22 cellular contexts compared by ENCODE assay signal in the genomic region with DNA sequence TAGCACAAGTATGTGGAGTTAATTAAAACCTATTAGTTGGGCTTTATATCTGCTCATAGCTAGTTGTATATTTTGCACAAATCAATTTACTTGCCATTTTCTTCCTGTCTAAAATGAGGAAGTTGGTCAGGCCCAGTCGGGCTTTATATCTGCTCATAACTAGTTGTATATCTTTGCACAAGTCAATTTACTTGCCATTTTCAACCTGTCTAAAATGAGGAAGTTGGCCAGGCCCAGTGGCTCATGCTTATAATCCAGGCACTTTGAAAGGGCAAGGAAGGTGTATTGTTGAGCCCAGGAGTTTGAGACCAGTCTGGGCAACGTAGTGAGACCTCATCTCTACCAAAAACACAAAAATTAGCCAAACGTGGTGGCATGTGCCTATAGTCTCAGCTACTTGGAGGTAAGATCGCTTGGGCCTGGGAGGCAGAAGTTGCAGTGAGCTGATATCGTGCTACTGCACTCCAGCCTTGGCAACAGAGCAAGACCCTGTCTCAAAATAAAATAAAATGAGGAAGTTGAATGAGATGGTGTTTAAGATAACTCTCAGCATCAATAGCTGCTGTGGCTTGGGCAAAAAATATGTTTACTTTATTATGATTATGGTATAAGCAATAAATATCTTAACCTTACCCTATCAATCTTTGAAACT.
DNase-seq lines count a peak whose midpoint lies in the region; ATAC-seq, FAIRE-seq and TF ChIP-seq lines count a peak whose summit lies in the region.
"Had no signal": no experiment of that assay in that cellular context is flagged by ENCODE, and none has a peak within 500 bp of the region (broad histone marks: within the 10 kb centered on the region; RNA-seq: fewer than 3 reads in every experiment).

No MANE protein-coding gene starts in this region.

- BruUV-seq in GM12878 (replicated peaks; lab: Mats Ljungman, UMichigan): no TSS peak

- no peaks in the 10 kb centered on the region for H4K20me1 ChIP-seq in GM12878 (ENCODE audit: control insufficient read depth, insufficient read depth)

- RAD21 ChIA-PET in GM12878 (lab: Charles Lee; ENCODE audit: unreplicated experiment): no interaction called here

- SMC1A ChIA-PET in GM12878 (lab: Charles Lee; ENCODE audit: uncharacterized antibody, unreplicated experiment): interaction anchor here (0.6 kb wide), 2 partner anchors 443 to 1451 kb away, joined by 3 read pairs; no protein-coding TSS in a partner anchor

- in situ Hi-C loops in KBM-7 (cut with MboI; ENCODE audit: low pct_unique_long_range_greater_than_20kb, low sequenced_read_pairs) (no loop called here), GM12878 (cut with MboI) (no loop called here), GM13977 (cut with MboI; ENCODE audit: low pct_unique_long_range_greater_than_20kb, low sequenced_read_pairs, unreplicated experiment) (no loop called here)

- H3K4me3 ChIP-seq in NB4 (ENCODE audit: low read depth, low read length) (no peak overlapping the region), GM12878 (no peak overlapping the region), lower lobe of right lung (no peak overlapping the region), testis (no peak overlapping the region)
- H3K4me3 ChIP-seq: SJCRH30 had no signal

- TF ChIP-seq CTCF in NB4 (IDR thresholded peaks at IDR 0.05; ENCODE audit: low read depth, low read length) (no peak), GM12878 (IDR thresholded peaks at IDR 0.05 in 2 of 3, conservative IDR thresholded peaks at IDR 0.05 in 1 of 3; ENCODE audit: control insufficient read depth in 2 of 3, extremely low read depth in 1 of 3, insufficient read depth in 1 of 3, low read depth in 3 of 3, low read length in 3 of 3) (no peak), lower lobe of right lung (IDR thresholded peaks at IDR 0.05) (no peak), testis (IDR thresholded peaks at IDR 0.05) (no peak), GM13977 (IDR thresholded peaks at IDR 0.05; ENCODE audit: extremely low read depth, insufficient read depth, missing control alignments) (no peak)

- TF ChIP-seq RAD21 in GM12878 (IDR thresholded peaks at IDR 0.05; ENCODE audit: insufficient read depth, low read depth, low read length): no peak

- TF ChIP-seq POLR2A in NB4 (IDR thresholded peaks at IDR 0.05; ENCODE audit: extremely low read depth, insufficient read length) (no peak), GM12878 (IDR thresholded peaks at IDR 0.05; ENCODE audit: low read depth, low read length) (no peak), testis (IDR thresholded peaks at IDR 0.05) (no peak)

- H3K79me2 ChIP-seq in GM12878 (ENCODE audit: control insufficient read depth, insufficient read depth, low read length): no peaks in the 10 kb centered on the region

- H3K36me3 ChIP-seq in GM12878 (ENCODE audit: control insufficient read depth in 2 of 2, insufficient read depth in 2 of 2, low read length in 1 of 2) (no peaks in the 10 kb centered on the region), lower lobe of right lung (no peaks in the 10 kb centered on the region), testis (ENCODE audit: low read depth, missing control alignments) (no peaks in the 10 kb centered on the region)
- H3K36me3 ChIP-seq: SJCRH30 had no signal

- CTCF ChIA-PET in GM12878 (lab: Yijun Ruan, JAX): no interaction called here

- no peak overlapping the region for H3K9ac ChIP-seq in GM12878 (ENCODE audit: control insufficient read depth, insufficient read depth, low read length)

- H3K4me2 ChIP-seq in GM12878 (ENCODE audit: control insufficient read depth, insufficient read depth): no peak overlapping the region

- intact Hi-C loops in GM12878 (cut with micrococcal nuclease; ENCODE audit: unreplicated experiment) (no loop called here), lower lobe of right lung (cut with DNase I) (no loop called here), testis (cut with DNase I; ENCODE audit: low total_unique reads) (no loop called here)

- no peak for FAIRE-seq in GM12878 (lab: Jason Lieb, UNC)
- FAIRE-seq: GM12892, H54, HepG2 had no signal

- ATAC-seq in GM12878 (peak; percentile 34; the same call in 2 of the 3 replicates), lower lobe of right lung (no peak)
- ATAC-seq: HepG2, PC-3 had no signal

- TF ChIP-seq EP300 in GM12878 (IDR thresholded peaks at IDR 0.05; ENCODE audit: borderline replicate concordance in 1 of 2, control insufficient read depth in 1 of 2, low read depth in 2 of 2, low read length in 2 of 2): no peak

- H3K27ac ChIP-seq in GM12878 (ENCODE audit: control insufficient read depth, insufficient read depth) (no peak overlapping the region), lower lobe of right lung (no peak overlapping the region), testis (no peak overlapping the region)
- H3K27ac ChIP-seq: SJCRH30 had no signal

- H3K9me3 ChIP-seq in GM12878 (replicated peaks; ENCODE audit: control insufficient read depth, insufficient read depth, low read length) (no peaks in the 10 kb centered on the region), lower lobe of right lung (no peaks in the 10 kb centered on the region), testis (no peaks in the 10 kb centered on the region)
- H3K9me3 ChIP-seq: SJCRH30 had no signal

- 1% methylated on average over 5 of the region's 5 CpGs for WGBS in GM12878 (ENCODE audit: insufficient coverage, insufficient replicate concordance, low lambda C conversion rate, missing lambda C conversion rate)
- WGBS in testis, 2 donors: 77 to 89% methylated on average over 5 of the region's 5 CpGs

- no peaks in the 10 kb centered on the region for H3K4me1 ChIP-seq in GM12878 (ENCODE audit: control insufficient read depth, insufficient read depth, low read length)
- H3K4me1 ChIP-seq in lower lobe of right lung: no peaks in the 10 kb centered on the region
- no peaks in the 10 kb centered on the region for H3K4me1 ChIP-seq in testis
- H3K4me1 ChIP-seq: SJCRH30 had no signal

- DNase-seq in KBM-7: peak; percentile 93
- peak; percentile 76 for DNase-seq in NB4 (ENCODE audit: low read depth)
- DNase-seq in SKM-1 (lab: John Stamatoyannopoulos, UW; ENCODE audit: unreplicated experiment): peak; percentile 4
- DNase-seq in GM12878 (ENCODE audit: low read depth, low spot score): no peak
- DNase-seq in lower lobe of right lung: no peak
- DNase-seq in HT-29 (ENCODE audit: low spot score): no peak
- no peak for DNase-seq in testis
- DNase-seq in GM13977 (ENCODE audit: low spot score): no peak
- DNase-seq: C1 segment of cervical spinal cord, DMS 273 treated with DMSO at 0.1 percent for 48 hours, GDM1, Karpas-422, MM.1S, NCI-H1436, NCI-H2081, NCI-H510A treated with DMSO at 0.1 percent for 48 hours, NCI-H82, PC-3, SJCRH30 had no signal

- H3K27me3 ChIP-seq in GM12878 (replicated peaks in 1 of 2; ENCODE audit: control insufficient read depth in 2 of 2, insufficient read depth in 2 of 2, low read length in 1 of 2): no peaks in the 10 kb centered on the region
- H3K27me3 ChIP-seq in lower lobe of right lung (ENCODE audit: low read depth): no peaks in the 10 kb centered on the region
- no peaks in the 10 kb centered on the region for H3K27me3 ChIP-seq in testis
- H3K27me3 ChIP-seq: SJCRH30 had no signal

- no peak overlapping the region for H2AFZ ChIP-seq in GM12878 (ENCODE audit: control insufficient read depth, low read depth, low read length)

- POLR2A ChIA-PET in GM12878 (lab: Charles Lee): no interaction called here

TF ChIP-seq in GM12878, 131 proteins besides CTCF, POLR2A, EP300 and RAD21:
- no peak for TF ChIP-seq MYC (IDR thresholded peaks at IDR 0.05; ENCODE audit: insufficient read depth, insufficient read length, insufficient replicate concordance, low read length, severe bottlenecking)
- TF ChIP-seq SPI1 (IDR thresholded peaks at IDR 0.05; ENCODE audit: borderline replicate concordance, insufficient read depth, low read depth, low read length): peak; percentile 22; the same call in 1 of the 2 replicates
TF ChIP-seq in GM12878: peak in this region for 1.

Comparison
In these comparisons a context has a peak if more than half of its experiments do, and no peak if none do; other contexts are left out.
1. DNase-seq: peak in KBM-7 (single experiment), NB4 (single experiment) and SKM-1 (single experiment); none in GM12878 (single experiment), lower lobe of right lung (single experiment), HT-29 (single experiment), testis (single experiment) and GM13977 (single experiment).